In the genomic region with DNA sequence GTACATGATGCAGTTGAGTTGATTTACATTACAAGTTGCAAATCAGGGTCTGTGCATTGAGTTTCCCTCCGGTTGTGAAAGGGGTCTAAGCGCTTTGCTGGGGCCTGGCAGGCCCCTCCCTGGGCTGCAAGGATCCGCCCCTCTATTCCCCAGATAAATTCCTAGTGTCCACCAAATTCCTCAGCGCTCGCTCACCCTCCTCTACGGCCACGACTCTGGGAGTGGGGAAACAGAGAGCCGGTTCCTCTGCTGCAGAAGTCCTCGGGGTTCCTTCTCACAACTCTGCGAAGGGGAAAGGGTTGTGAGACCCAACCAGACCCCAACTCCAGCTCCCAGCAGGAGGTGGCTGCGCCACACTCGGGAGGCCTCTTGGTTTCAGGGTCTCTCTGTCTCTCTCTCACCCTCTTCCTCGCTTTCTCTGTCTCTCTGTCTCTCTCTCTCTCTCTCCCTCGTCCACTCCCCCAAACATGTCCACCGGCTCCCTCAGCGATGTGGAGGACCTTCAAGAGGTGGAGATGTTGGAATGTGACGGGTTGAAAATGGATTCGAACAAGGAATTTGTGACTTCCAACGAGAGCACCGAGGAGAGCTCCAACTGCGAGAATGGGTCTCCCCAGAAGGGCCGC, we compare ENCODE assay signal across 11 cellular contexts. TPM values are rescaled to one million over a fixed set of nuclear protein-coding genes. Genes with fewer than 3 reads are reported as not detected.
A peak's percentile ranks its signal among the peaks of the same experiment; 100 is the strongest.
DNase-seq lines count a peak whose midpoint lies in the region; ATAC-seq, FAIRE-seq and TF ChIP-seq lines count a peak whose summit lies in the region.
"Had no signal": no experiment of that assay in that cellular context is flagged by ENCODE, and none has a peak within 500 bp of the region (broad histone marks: within the 10 kb centered on the region; RNA-seq: fewer than 3 reads in every experiment).

Gene TCF21, plus strand, starts transcription at position 183 of the 626 bp plus-strand sequence. Its CDS starts 285 bp downstream, at position 468.

- peak; percentile 58 for FAIRE-seq in H1 (lab: Jason Lieb, UNC)

- peak within 1 kb of the TSS; percentile 22 for H3K4me3 Mint-ChIP-seq in activated CD4-positive, alpha-beta T cell treated with anti-CD3 and anti-CD28 coated beads for 36 hours
- peak within 1 kb of the TSS; percentile 83 for H3K4me3 Mint-ChIP-seq in type B pancreatic cell

- 1% methylated on average over 21 of the region's 22 CpGs; no CpG with 5 or more reads in 1 of the 2 experiments for WGBS in H1 (ENCODE audit: extremely low coverage in 1 of 2, insufficient coverage in 1 of 2, insufficient read length in 1 of 2, insufficient replicate concordance in 2 of 2, low coverage in 1 of 2, low lambda C conversion rate in 2 of 2, missing lambda C conversion rate in 1 of 2), 2 experiments
- 5% methylated on average over 17 of the region's 22 CpGs for WGBS in mesenchymal stem cell

- no peak within 1 kb of the TSS for H3K27ac Mint-ChIP-seq in activated CD4-positive, alpha-beta T cell treated with anti-CD3 and anti-CD28 coated beads for 36 hours
- no peak within 1 kb of the TSS for H3K27ac Mint-ChIP-seq in type B pancreatic cell

- H3K14ac ChIP-seq in H1 (ENCODE audit: insufficient read length) (no peak within 1 kb of the TSS), mesenchymal stem cell (ENCODE audit: low read length in 2 of 2) (peak within 1 kb of the TSS; percentile 33 to 49)

- H3K4me1 Mint-ChIP-seq in activated CD4-positive, alpha-beta T cell treated with anti-CD3 and anti-CD28 coated beads for 36 hours: peaks cover 38% of the 10 kb centered on the region
- H3K4me1 Mint-ChIP-seq in type B pancreatic cell (ENCODE audit: unreplicated experiment): peaks cover 20% of the 10 kb centered on the region

- H2BK15ac ChIP-seq in H1 (ENCODE audit: low read length) (no peak within 1 kb of the TSS; the same call in 1 of the 2 replicates), mesenchymal stem cell (ENCODE audit: low read depth, poor library complexity, severe bottlenecking) (no peak within 1 kb of the TSS)

- H3K9me3 ChIP-seq in H1 (ENCODE audit: insufficient read depth in 2 of 2, low read depth in 1 of 2, low read length in 1 of 2) (no peaks in the 10 kb centered on the region), mesenchymal stem cell (ENCODE audit: control insufficient read depth, low read length) (no peaks in the 10 kb centered on the region)

- no peak within 1 kb of the TSS for H4K91ac ChIP-seq in H1 (replicated peaks; ENCODE audit: insufficient read length, low read length)
- peak within 1 kb of the TSS; percentile 40 for H4K91ac ChIP-seq in mesenchymal stem cell (ENCODE audit: low read length)

- H3K4ac ChIP-seq in H1 (replicated peaks; ENCODE audit: insufficient read length, low read depth, low read length) (no peak within 1 kb of the TSS), mesenchymal stem cell (ENCODE audit: low read depth in 1 of 2, low read length in 2 of 2) (peak within 1 kb of the TSS; percentile 34 to 39)

- H3K4me2 ChIP-seq in H1 (ENCODE audit: insufficient read depth in 1 of 2, low read depth in 2 of 2, low read length in 2 of 2) (peak within 1 kb of the TSS; percentile 98 to 99), mesenchymal stem cell (ENCODE audit: low read length, poor library complexity, severe bottlenecking) (peak within 1 kb of the TSS; percentile 83)

- H2BK120ac ChIP-seq in H1 (replicated peaks; ENCODE audit: low read depth, low read length) (no peak within 1 kb of the TSS), mesenchymal stem cell (ENCODE audit: low read depth, low read length) (peak within 1 kb of the TSS; percentile 51)

- H3K4me3 ChIP-seq in H1 (ENCODE audit: extremely low read depth in 1 of 4, insufficient read depth in 2 of 4, low read depth in 3 of 4, low read length in 4 of 4) (peak within 1 kb of the TSS; percentile 61 to 77 (median 68)), mesenchymal stem cell (ENCODE audit: insufficient read depth in 1 of 2, low read depth in 1 of 2, low read length in 2 of 2) (peak within 1 kb of the TSS; percentile 45 to 83)
- H3K4me3 ChIP-seq: SK-N-MC had no signal

- peaks cover 0 to 4% of the 10 kb centered on the region in 2 experiments for H4K20me1 ChIP-seq in H1 (replicated peaks in 1 of 2; ENCODE audit: control insufficient read depth in 1 of 2, insufficient read depth in 2 of 2, low read length in 2 of 2)

- no peak within 1 kb of the TSS for H3K23ac ChIP-seq in H1 (ENCODE audit: insufficient read length)
- peak within 1 kb of the TSS in 1 of 2 experiments; percentile 57 for H3K23ac ChIP-seq in mesenchymal stem cell (ENCODE audit: low read length in 2 of 2)

- peaks cover 36 to 68% (median 55%) of the 10 kb centered on the region in 4 experiments for H3K27me3 ChIP-seq in H1 (replicated peaks in 1 of 4; ENCODE audit: control insufficient read depth in 3 of 4, extremely low read depth in 1 of 4, insufficient read depth in 3 of 4, low read length in 3 of 4)
- peaks cover 59 to 65% of the 10 kb centered on the region in 2 experiments for H3K27me3 ChIP-seq in mesenchymal stem cell (ENCODE audit: control insufficient read depth in 1 of 2, insufficient read depth in 1 of 2, low read length in 2 of 2)

- TF ChIP-seq EP300 in H1 (IDR thresholded peaks at IDR 0.05; ENCODE audit: borderline replicate concordance in 1 of 2, low read depth in 2 of 2, low read length in 2 of 2): no peak

- H3K56ac ChIP-seq in H1 (replicated peaks; ENCODE audit: insufficient read length, low read depth, low read length): no peak within 1 kb of the TSS

- peaks cover 65% of the 10 kb centered on the region for H3K27me3 Mint-ChIP-seq in activated CD4-positive, alpha-beta T cell treated with anti-CD3 and anti-CD28 coated beads for 36 hours
- H3K27me3 Mint-ChIP-seq in type B pancreatic cell: peaks cover 98% of the 10 kb centered on the region

- H3K36me3 ChIP-seq in H1 (ENCODE audit: control insufficient read depth in 2 of 4, insufficient read depth in 4 of 4, low read length in 3 of 4): no peaks in the 10 kb centered on the region
- H3K36me3 ChIP-seq in mesenchymal stem cell (ENCODE audit: control insufficient read depth in 1 of 2, insufficient read depth in 2 of 2, low read depth in 1 of 2, low read length in 2 of 2): no peaks in the 10 kb centered on the region

- no peak within 1 kb of the TSS for H3K9ac ChIP-seq in H1 (replicated peaks in 1 of 4; ENCODE audit: extremely low read depth in 1 of 4, low read depth in 3 of 4, low read length in 3 of 4)
- peak within 1 kb of the TSS; percentile 54 for H3K9ac ChIP-seq in mesenchymal stem cell (ENCODE audit: low read length)

- H3K27ac ChIP-seq in H1 (ENCODE audit: low read depth, low read length) (no peak within 1 kb of the TSS), mesenchymal stem cell (ENCODE audit: low read length, poor library complexity, severe bottlenecking) (no peak within 1 kb of the TSS)
- H3K27ac ChIP-seq: SK-N-MC had no signal

- no peak within 1 kb of the TSS for H4K5ac ChIP-seq in H1 (ENCODE audit: insufficient read length, low read depth, low read length)

- H2BK12ac ChIP-seq in H1 (ENCODE audit: low read depth, low read length): peak within 1 kb of the TSS; percentile 86
- peak within 1 kb of the TSS in 1 of 2 experiments; percentile 48 for H2BK12ac ChIP-seq in mesenchymal stem cell (ENCODE audit: low read length in 2 of 2)

- H2AFZ ChIP-seq in H1 (ENCODE audit: low read length): peak within 1 kb of the TSS; percentile 87
- peak within 1 kb of the TSS; percentile 46 for H2AFZ ChIP-seq in mesenchymal stem cell (ENCODE audit: low read depth, low read length)

- peak within 1 kb of the TSS; percentile 29; the same call in 1 of the 2 replicates for H2BK20ac ChIP-seq in H1 (ENCODE audit: low read length)

- H2BK5ac ChIP-seq in H1 (ENCODE audit: low read depth, low read length) (no peak within 1 kb of the TSS; the same call in 1 of the 2 replicates), mesenchymal stem cell (ENCODE audit: low read depth, low read length, poor library complexity, severe bottlenecking) (no peak within 1 kb of the TSS)

- H3K36me3 Mint-ChIP-seq in activated CD4-positive, alpha-beta T cell treated with anti-CD3 and anti-CD28 coated beads for 36 hours (ENCODE audit: low read depth): no peaks in the 10 kb centered on the region
- H3K36me3 Mint-ChIP-seq in type B pancreatic cell: no peaks in the 10 kb centered on the region

- ATAC-seq in activated CD4-positive, alpha-beta T cell treated with anti-CD3 and anti-CD28 coated beads for 36 hours: no peak

- H3K79me1 ChIP-seq in H1 (ENCODE audit: low read depth, low read length) (no peaks in the 10 kb centered on the region), mesenchymal stem cell (replicated peaks; ENCODE audit: low read length, poor library complexity, severe bottlenecking) (no peaks in the 10 kb centered on the region)

- intact Hi-C loops in activated CD4-positive, alpha-beta T cell treated with anti-CD3 and anti-CD28 coated beads for 36 hours (cut with DNase I, micrococcal nuclease): no loop called here

- no peaks in the 10 kb centered on the region for H3K9me3 Mint-ChIP-seq in activated CD4-positive, alpha-beta T cell treated with anti-CD3 and anti-CD28 coated beads for 36 hours (ENCODE audit: low read depth)
- no peaks in the 10 kb centered on the region for H3K9me3 Mint-ChIP-seq in type B pancreatic cell

- H3K18ac ChIP-seq in H1 (ENCODE audit: extremely low read depth, low read length) (peak within 1 kb of the TSS; percentile 5), mesenchymal stem cell (ENCODE audit: low read depth in 1 of 2, low read length in 2 of 2) (peak within 1 kb of the TSS; percentile 37 to 96)

- no peak for DNase-seq in activated CD4-positive, alpha-beta T cell treated with anti-CD3 and anti-CD28 coated beads for 36 hours
- no peak for DNase-seq in activated CD4-positive, alpha-beta T cell treated with anti-CD3 and anti-CD28 coated beads for 48 hours
- DNase-seq in H1 (ENCODE audit: low read depth in 1 of 2, low spot score in 2 of 2): peak in 1 of 2 experiments; percentile 72
- DNase-seq in mesenchymal stem cell: peak; percentile 92
- no peak for DNase-seq in type B pancreatic cell (ENCODE audit: extremely low spot score, unreplicated experiment)
- DNase-seq in stimulated activated CD4-positive, alpha-beta T cell treated with anti-CD3 and anti-CD28 coated beads, Interleukin-2, amount 100 ng/mL, for 48 hours: no peak
- no peak for DNase-seq in nucleus accumbens (lab: John Stamatoyannopoulos, UW)
- DNase-seq in superior temporal gyrus (ENCODE audit: extremely low spot score): no peak
- DNase-seq: stimulated activated CD4-positive, alpha-beta T cell treated with anti-CD3 and anti-CD28 coated beads, Interleukin-2, amount 100 ng/mL, for 24 hours had no signal

- peak within 1 kb of the TSS; percentile 48; the same call in 1 of the 2 replicates for H4K8ac ChIP-seq in H1 (ENCODE audit: extremely low read depth, insufficient read depth, low read length)
- peak within 1 kb of the TSS; percentile 59 for H4K8ac ChIP-seq in mesenchymal stem cell (ENCODE audit: low read length)

- no peaks in the 10 kb centered on the region for H3K79me2 ChIP-seq in H1 (ENCODE audit: control insufficient read depth in 1 of 2, insufficient read depth in 2 of 2, low read length in 2 of 2)

- CTCF ChIA-PET in activated CD4-positive, alpha-beta T cell treated with anti-CD3 and anti-CD28 coated beads for 36 hours (lab: Charles Lee): interaction anchor here (0.7 to 1.0 kb wide), 2 partner anchors 9 to 28 kb away, joined by 4 to 6 read pairs; no protein-coding TSS in a partner anchor
- CTCF ChIA-PET in H1 (lab: Charles Lee; ENCODE audit: partially characterized antibody): interaction anchor here (0.7 to 5.4 kb wide), 9 partner anchors 9 to 320 kb away, joined by 3 to 20 read pairs (median 6); no protein-coding TSS in a partner anchor

- POLR2A ChIA-PET in activated CD4-positive, alpha-beta T cell treated with anti-CD3 and anti-CD28 coated beads for 36 hours (lab: Charles Lee): no interaction called here
- POLR2A ChIA-PET in H1 (lab: Charles Lee; ENCODE audit: partially characterized antibody): interaction anchor here (0.8 to 1.9 kb wide), 3 partner anchors 9 to 320 kb away, joined by 3 to 5 read pairs (median 3); no protein-coding TSS in a partner anchor

- no peak for TF ChIP-seq RAD21 in H1 (IDR thresholded peaks at IDR 0.05 in 1 of 2, conservative IDR thresholded peaks at IDR 0.05 in 1 of 2; ENCODE audit: low read depth in 2 of 2, low read length in 2 of 2)

- peaks cover 18% of the 10 kb centered on the region for H3K23me2 ChIP-seq in H1 (ENCODE audit: low read depth, low read length)

- no peak for TF ChIP-seq POLR2A in H1 (IDR thresholded peaks at IDR 0.05; ENCODE audit: control extremely low read depth in 1 of 2, low read depth in 2 of 2, low read length in 2 of 2)

- TF ChIP-seq CTCF in H1 (IDR thresholded peaks at IDR 0.05; ENCODE audit: control extremely low read depth in 1 of 3, insufficient read depth in 1 of 3, low read depth in 1 of 3, low read length in 3 of 3) (no peak), type B pancreatic cell (conservative IDR thresholded peaks at IDR 0.05) (no peak)

- H3K4me1 ChIP-seq in H1 (replicated peaks in 1 of 4; ENCODE audit: control insufficient read depth in 3 of 4, insufficient read depth in 4 of 4, low read length in 3 of 4) (peaks cover 0 to 16% (median 7%) of the 10 kb centered on the region in 4 experiments; a peak in 5 of 7 replicates), mesenchymal stem cell (ENCODE audit: control insufficient read depth, insufficient read depth, low read depth, low read length) (peaks cover 21% of the 10 kb centered on the region)

- no peak within 1 kb of the TSS for H2AK5ac ChIP-seq in H1 (ENCODE audit: low read depth, low read length)
- H2AK5ac ChIP-seq in mesenchymal stem cell (ENCODE audit: low read length, severe bottlenecking): no peak within 1 kb of the TSS

RNA-seq across cellular contexts. Expression of gene TCF21, which starts in this region (rescaled TPM):
- not detected for total RNA-seq in activated CD4-positive, alpha-beta T cell treated with anti-CD3 and anti-CD28 coated beads for 36 hours
- total RNA-seq in H1 (2021; fragmentation: NEBNext Ultra II Directional; extraction: Animal tissue kit (Norgen Biotek cat#: 25700)): 0.09 TPM in 1 of 2 replicates, not detected in the other
- polyA plus RNA-seq in H1 (2011; rRNA removed): 0.05 and 0.06 TPM in 2 replicates
- polyA plus RNA-seq in H1 (2011; cell fraction: cytosol; rRNA removed): 0.09 TPM
- polyA plus RNA-seq in H1 (2011; cell fraction: nucleus; rRNA removed): 0.04 TPM
- 0.05 to 0.09 TPM (median 0.08 TPM) in 3 of 4 replicates, not detected in the other for polyA plus RNA-seq in H1 (2012, experiment 1 of 2)
- 0.10 TPM for polyA plus RNA-seq in H1 (2012, experiment 2 of 2)
- 0.06 TPM for polyA plus RNA-seq in H1 (2013, experiment 1 of 2)
- polyA plus RNA-seq in H1 (2013, experiment 2 of 2): 0.06 TPM
- polyA minus RNA-seq in H1 (2011; rRNA and poly(A)+ RNA removed): 0.05 and 0.13 TPM in 2 replicates
- polyA minus RNA-seq in H1 (2011; cell fraction: cytosol; rRNA and poly(A)+ RNA removed): not detected
- not detected for polyA minus RNA-seq in H1 (2011; cell fraction: nucleus; rRNA and poly(A)+ RNA removed)
- 47.6 TPM for polyA plus RNA-seq in mesenchymal stem cell (2013, experiment 1 of 2)
- polyA plus RNA-seq in mesenchymal stem cell (2013, experiment 2 of 2): 47.6 TPM
- total RNA-seq in type B pancreatic cell (ENCODE audit: low replicate concordance): 0.36 and 1.3 TPM in 2 replicates
- total RNA-seq: A673 had no signal
